In genomic region chr7:2979276-2979675, GRCh38 we compare ENCODE assay signal across 8 cellular contexts.
A peak's percentile ranks its signal among the peaks of the same experiment; 100 is the strongest.
DNase-seq lines count a peak whose midpoint lies in the region; TF ChIP-seq lines count a peak whose summit lies in the region.
"Had no signal": no experiment of that assay in that cellular context is flagged by ENCODE, and none has a peak within 500 bp of the region (broad histone marks: within the 10 kb centered on the region; RNA-seq: fewer than 3 reads in every experiment).

No MANE protein-coding gene starts in this region.

- no peak overlapping the region for H3K27ac Mint-ChIP-seq in nephron progenitor cell

- peak overlapping the region; percentile 71 for H3K4me3 Mint-ChIP-seq in nephron progenitor cell

- no peak overlapping the region for H3K9ac ChIP-seq in trophoblast cell (ENCODE audit: low read length)

- no peak overlapping the region for H2BK12ac ChIP-seq in trophoblast cell (ENCODE audit: low read length)

- H2AK5ac ChIP-seq in trophoblast cell (ENCODE audit: low read length) = no peak overlapping the region

- no peak overlapping the region for H4K8ac ChIP-seq in trophoblast cell (ENCODE audit: low read depth, low read length)

- DNase-seq in GM13977 (ENCODE audit: low spot score) (peak; percentile 44), H7 (peak; percentile 34), nephron progenitor cell (no peak), NCI-H446 treated with DMSO at 0.1 percent for 48 hours (lab: John Stamatoyannopoulos, UW) (no peak), GM19240 (ENCODE audit: insufficient read length, low spot score) (no peak), trophoblast cell (no peak)
- peak; percentile 48 to 51 for DNase-seq in activated T-cell treated with anti-CD3 and anti-CD28 coated beads, Interleukin-2, amount 50 U/mL, for 48 hours

- H3K79me2 ChIP-seq in trophoblast cell (ENCODE audit: control insufficient read depth, insufficient read depth, low read length, poor library complexity) = no peaks in the 10 kb centered on the region

- TF ChIP-seq CTCF in GM13977 (IDR thresholded peaks at IDR 0.05; ENCODE audit: extremely low read depth, insufficient read depth, missing control alignments) = peak; percentile 46
- no peak for TF ChIP-seq CTCF in nephron progenitor cell (IDR thresholded peaks at IDR 0.05)

- no peak overlapping the region for H3K23ac ChIP-seq in trophoblast cell (ENCODE audit: low read length)

- no peak overlapping the region for H3K4me3 ChIP-seq in H7 (ENCODE audit: insufficient read depth, low read depth, low read length)
- no peak overlapping the region for H3K4me3 ChIP-seq in trophoblast cell (ENCODE audit: low read depth, low read length)

- H3K9me3 ChIP-seq in trophoblast cell (ENCODE audit: insufficient read depth, low read depth, low read length) = no peaks in the 10 kb centered on the region
- H3K9me3 ChIP-seq: prostate gland had no signal

- no peaks in the 10 kb centered on the region for H3K36me3 Mint-ChIP-seq in nephron progenitor cell (ENCODE audit: low read depth)

- no peaks in the 10 kb centered on the region for H3K9me3 Mint-ChIP-seq in nephron progenitor cell

- H3K27ac ChIP-seq in trophoblast cell (ENCODE audit: low read depth, low read length) = no peak overlapping the region
- H3K27ac ChIP-seq: prostate gland had no signal

- no peak overlapping the region for H3K14ac ChIP-seq in trophoblast cell (ENCODE audit: low read length)

- no peaks in the 10 kb centered on the region for H3K4me1 ChIP-seq in trophoblast cell (ENCODE audit: control insufficient read depth in 1 of 2, insufficient read depth in 2 of 2, low read length in 2 of 2)

- H3K18ac ChIP-seq in trophoblast cell (ENCODE audit: low read length) = no peak overlapping the region

- H4K12ac ChIP-seq in trophoblast cell (ENCODE audit: low read depth, low read length) = no peak overlapping the region

- no peaks in the 10 kb centered on the region for H3K79me1 ChIP-seq in trophoblast cell (ENCODE audit: low read length)

- H3K4me1 Mint-ChIP-seq in nephron progenitor cell = peaks cover 46% of the 10 kb centered on the region

- WGBS in trophoblast cell (ENCODE audit: extremely low coverage, insufficient coverage, insufficient read length) = no CpG with 5 or more reads among the region's 12 CpGs

- H3K27me3 Mint-ChIP-seq in nephron progenitor cell (ENCODE audit: low read depth, poor library complexity) = peaks cover 20% of the 10 kb centered on the region

- H2BK5ac ChIP-seq in trophoblast cell (ENCODE audit: low read depth, low read length, poor library complexity) = no peak overlapping the region

- no peaks in the 10 kb centered on the region for H3K27me3 ChIP-seq in H7 (ENCODE audit: control insufficient read depth, insufficient read depth, low read length)
- H3K27me3 ChIP-seq in trophoblast cell (ENCODE audit: insufficient read depth, low read length) = no peaks in the 10 kb centered on the region

- no peak overlapping the region for H3K4ac ChIP-seq in trophoblast cell (ENCODE audit: low read depth, low read length)

- no peak overlapping the region for H2BK120ac ChIP-seq in trophoblast cell (ENCODE audit: insufficient read depth, low read length, poor library complexity)

- no peak overlapping the region for H4K91ac ChIP-seq in trophoblast cell (ENCODE audit: low read depth, low read length)

- in situ Hi-C loops in GM13977 (cut with MboI; ENCODE audit: low pct_unique_long_range_greater_than_20kb, low sequenced_read_pairs, unreplicated experiment) = no loop called here

- H2AFZ ChIP-seq in trophoblast cell (ENCODE audit: insufficient read depth, low read length, poor library complexity) = no peak overlapping the region

- H3K36me3 ChIP-seq in H7 (replicated peaks; ENCODE audit: control insufficient read depth, insufficient read depth, low read length) = no peaks in the 10 kb centered on the region
- no peaks in the 10 kb centered on the region for H3K36me3 ChIP-seq in trophoblast cell (ENCODE audit: control insufficient read depth in 1 of 2, insufficient read depth in 2 of 2, low read length in 2 of 2)
- H3K36me3 ChIP-seq: prostate gland had no signal

- H3K4me2 ChIP-seq in trophoblast cell (ENCODE audit: low read length) = no peak overlapping the region

Comparison
In these comparisons a context has a peak if more than half of its experiments do, and no peak if none do; other contexts are left out.
1. DNase-seq: peak in GM13977 (single experiment), H7 (single experiment) and activated T-cell treated with anti-CD3 and anti-CD28 coated beads, Interleukin-2, amount 50 U/mL, for 48 hours (2 of 2); none in nephron progenitor cell (single experiment), NCI-H446 treated with DMSO at 0.1 percent for 48 hours (single experiment), GM19240 (single experiment) and trophoblast cell (0 of 2).